ENCODE assay signal across 8 cellular contexts in genomic region chr2:200509608-200510433, GRCh38. TPM values are rescaled to one million over a fixed set of nuclear protein-coding genes. Genes with fewer than 3 reads are reported as not detected.
DNase-seq lines count a peak whose midpoint lies in the region; ATAC-seq and TF ChIP-seq lines count a peak whose summit lies in the region.

Gene KCTD18 (minus strand): TSS chr2:200510068. CDS start chr2:200507016, 3,052 bp downstream.

- peak; percentile 26 for DNase-seq in BJ (ENCODE audit: low read depth)
- DNase-seq in NCI-H524 treated with DMSO at 0.1 percent for 48 hours (lab: John Stamatoyannopoulos, UW) = peak; percentile 7
- peak; percentile 93 for DNase-seq in activated CD4-positive, alpha-beta T cell treated with anti-CD3 and anti-CD28 coated beads for 48 hours
- DNase-seq in stimulated activated CD4-positive, alpha-beta T cell treated with anti-CD3 and anti-CD28 coated beads, Interleukin-1b, Interleukin-23, amount 100 ng/mL, for 4 hours (ENCODE audit: low read depth in 2 of 2) = peak; percentile 86 to 92

- TF ChIP-seq POLR2A in GM19193 (IDR thresholded peaks at IDR 0.05; ENCODE audit: extremely low read depth, insufficient read depth, insufficient read length) = peak; percentile 87

- CTCF ChIA-PET in BJ (lab: Yijun Ruan, JAX) = interaction anchor here (0.7 to 3.0 kb wide), 18 partner anchors 10 to 537 kb away, joined by 3 to 29 read pairs (median 4); partner anchors contain the start of gene SGO2

- peak within 1 kb of the TSS; percentile 67 for H3K27ac ChIP-seq in cingulate gyrus (ENCODE audit: low read depth, low read length)
- peak within 1 kb of the TSS; percentile 73 for H3K27ac ChIP-seq in layer of hippocampus (ENCODE audit: low read depth, low read length)

- H3K27me3 ChIP-seq in BJ (ENCODE audit: control insufficient read depth, insufficient read depth, low read length) = peaks cover 10% of the 10 kb centered on the region
- H3K27me3 ChIP-seq in layer of hippocampus (ENCODE audit: control insufficient read depth, insufficient read depth, low read length) = no peaks in the 10 kb centered on the region

- H3K4me3 ChIP-seq in BJ (ENCODE audit: low read depth, low read length) = peak within 1 kb of the TSS; percentile 77

- POLR2A ChIA-PET in BJ (lab: Charles Lee) = interaction anchor here (0.5 kb wide), 1 partner anchor 262 kb away, joined by 10 read pairs; no protein-coding TSS in a partner anchor

- peak; percentile 55 for TF ChIP-seq CTCF in BJ (IDR thresholded peaks at IDR 0.05; ENCODE audit: insufficient read depth, low read depth, low read length)

- ATAC-seq in HG03432 (IDR thresholded peaks at IDR 0.05; ENCODE audit: unreplicated experiment) = peak; percentile 98

- H3K36me3 ChIP-seq in BJ (ENCODE audit: control insufficient read depth, insufficient read depth, low read length) = no peaks in the 10 kb centered on the region

RNA-seq across cellular contexts. Expression of gene KCTD18, which starts in this region (rescaled TPM):
- 9.3 and 11.3 TPM in 2 replicates for polyA plus RNA-seq in BJ (2011; rRNA removed)
- 5.2 and 6.5 TPM in 2 replicates for polyA minus RNA-seq in BJ (2011; rRNA and poly(A)+ RNA removed)

Comparison
In these comparisons a context has a peak if more than half of its experiments do, and no peak if none do; other contexts are left out.
1. Peak in every context shown above with its lines: DNase-seq, ATAC-seq, H3K4me3 ChIP-seq and H3K27ac ChIP-seq.
2. DNase-seq: peak in every context shown above with its lines; median percentile 93 in activated CD4-positive, alpha-beta T cell treated with anti-CD3 and anti-CD28 coated beads for 48 hours; 89 in stimulated activated CD4-positive, alpha-beta T cell treated with anti-CD3 and anti-CD28 coated beads, Interleukin-1b, Interleukin-23, amount 100 ng/mL, for 4 hours; 26 in BJ; 7 in NCI-H524 treated with DMSO at 0.1 percent for 48 hours.